In the genomic region with DNA sequence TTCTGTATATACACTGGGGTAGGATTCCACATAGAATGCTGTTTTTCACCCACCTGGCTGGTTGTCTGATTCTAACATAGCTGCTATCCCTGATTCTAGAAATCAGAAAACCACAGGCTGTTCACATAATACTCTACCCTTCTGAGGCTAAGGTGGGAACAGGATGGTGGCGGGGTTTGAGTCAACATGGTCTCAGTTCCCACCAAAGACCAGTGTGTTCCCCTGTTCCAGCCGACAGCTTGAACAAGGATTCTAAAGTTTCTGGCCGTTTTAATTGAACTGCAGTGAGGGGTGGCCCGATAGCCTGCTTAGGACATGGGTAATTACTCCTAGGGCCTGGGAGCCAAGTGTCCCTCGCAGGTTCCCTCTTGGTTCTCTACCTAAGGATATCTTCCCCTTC, we compare ENCODE assay signal across 20 cellular contexts. TPM values are rescaled to one million over a fixed set of nuclear protein-coding genes. Genes with fewer than 3 reads are reported as not detected.
DNase-seq lines count a peak whose midpoint lies in the region; ATAC-seq and TF ChIP-seq lines count a peak whose summit lies in the region.
"Had no signal": no experiment of that assay in that cellular context is flagged by ENCODE, and none has a peak within 500 bp of the region (broad histone marks: within the 10 kb centered on the region; RNA-seq: fewer than 3 reads in every experiment).

No MANE protein-coding gene starts in this region.

- no peaks in the 10 kb centered on the region for H3K27me3 Mint-ChIP-seq in stimulated activated naive CD8-positive, alpha-beta T cell treated with anti-CD3 and anti-CD28 coated beads, Interleukin-15, Interleukin-2, amounts not matched to agents 100 ng/mL and 50 ng/mL, for 24 hours
- no peaks in the 10 kb centered on the region for H3K27me3 Mint-ChIP-seq in T-helper 17 cell

- no peaks in the 10 kb centered on the region for H3K36me3 ChIP-seq in effector memory CD4-positive, alpha-beta T cell (ENCODE audit: control insufficient read depth, insufficient read depth, low read length)
- no peaks in the 10 kb centered on the region for H3K36me3 ChIP-seq in tibial artery
- H3K36me3 ChIP-seq in sigmoid colon: no peaks in the 10 kb centered on the region
- H3K36me3 ChIP-seq: gastroesophageal sphincter had no signal

- no peak for DNase-seq in stimulated activated naive CD8-positive, alpha-beta T cell treated with anti-CD3 and anti-CD28 coated beads, Interleukin-15, Interleukin-2, amounts not matched to agents 100 U/mL and 50 U/mL, for 24 hours
- no peak for DNase-seq in T-helper 17 cell
- DNase-seq in effector memory CD4-positive, alpha-beta T cell: no peak
- no peak for DNase-seq in tibial artery
- DNase-seq in sigmoid colon: no peak
- DNase-seq in NCI-H2171 (lab: John Stamatoyannopoulos, UW): no peak
- DNase-seq: COR-L47; KG1; mucosa of descending colon; NCI-H1105; NCI-H2107; nucleus accumbens; right cardiac atrium; SIG-M5; stimulated activated naive CD4-positive, alpha-beta T cell treated with Interleukin-2 at 50 U/mL for 16 hours had no signal

- H3K27me3 ChIP-seq in effector memory CD4-positive, alpha-beta T cell (replicated peaks; ENCODE audit: control insufficient read depth, insufficient read depth, low read length, poor library complexity, severe bottlenecking): no peaks in the 10 kb centered on the region
- H3K27me3 ChIP-seq in tibial artery (no peaks in the 10 kb centered on the region), sigmoid colon (no peaks in the 10 kb centered on the region)
- H3K27me3 ChIP-seq: gastroesophageal sphincter had no signal

- no peak overlapping the region for H3K4me3 ChIP-seq in effector memory CD4-positive, alpha-beta T cell (ENCODE audit: insufficient read depth, low read depth, low read length, poor library complexity, severe bottlenecking)
- H3K4me3 ChIP-seq in tibial artery (no peak overlapping the region), sigmoid colon (no peak overlapping the region)
- H3K4me3 ChIP-seq: gastroesophageal sphincter, mucosa of descending colon had no signal

- H3K27ac ChIP-seq in effector memory CD4-positive, alpha-beta T cell (ENCODE audit: insufficient read depth, low read length, poor library complexity, severe bottlenecking): peak overlapping the region; percentile 52
- no peak overlapping the region for H3K27ac ChIP-seq in tibial artery
- peak overlapping the region in 2 of 4 donors; percentile 19 to 33 for H3K27ac ChIP-seq in sigmoid colon

- H3K9me3 Mint-ChIP-seq in stimulated activated naive CD8-positive, alpha-beta T cell treated with anti-CD3 and anti-CD28 coated beads, Interleukin-15, Interleukin-2, amounts not matched to agents 100 ng/mL and 50 ng/mL, for 24 hours: no peaks in the 10 kb centered on the region

- H3K9me3 ChIP-seq in T-helper 17 cell (ENCODE audit: control insufficient read depth, low read length, poor library complexity, severe bottlenecking) (no peaks in the 10 kb centered on the region), tibial artery (no peaks in the 10 kb centered on the region), sigmoid colon (no peaks in the 10 kb centered on the region)
- H3K9me3 ChIP-seq in effector memory CD4-positive, alpha-beta T cell (ENCODE audit: control insufficient read depth, low read length): no peaks in the 10 kb centered on the region
- H3K9me3 ChIP-seq: gastroesophageal sphincter, mucosa of descending colon had no signal

- H3K4me1 Mint-ChIP-seq in stimulated activated naive CD8-positive, alpha-beta T cell treated with anti-CD3 and anti-CD28 coated beads, Interleukin-15, Interleukin-2, amounts not matched to agents 100 ng/mL and 50 ng/mL, for 24 hours (ENCODE audit: low read depth): peaks cover 88% of the 10 kb centered on the region
- peaks cover 64% of the 10 kb centered on the region for H3K4me1 Mint-ChIP-seq in T-helper 17 cell

- ATAC-seq in stimulated activated naive CD8-positive, alpha-beta T cell treated with anti-CD3 and anti-CD28 coated beads, Interleukin-15, Interleukin-2, amounts not matched to agents 100 U/mL and 50 U/mL, for 24 hours: no peak
- ATAC-seq in T-helper 17 cell: no peak
- no peak for ATAC-seq in GM21423 (IDR thresholded peaks at IDR 0.05; ENCODE audit: unreplicated experiment)
- ATAC-seq: esophagus mucosa, gastroesophageal sphincter, left lobe of liver, mucosa of descending colon, right cardiac atrium had no signal

- no peak for TF ChIP-seq EP300 in sigmoid colon (IDR thresholded peaks at IDR 0.05)

- H3K27ac Mint-ChIP-seq in stimulated activated naive CD8-positive, alpha-beta T cell treated with anti-CD3 and anti-CD28 coated beads, Interleukin-15, Interleukin-2, amounts not matched to agents 100 ng/mL and 50 ng/mL, for 24 hours: peak overlapping the region; percentile 66
- H3K27ac Mint-ChIP-seq in T-helper 17 cell: peak overlapping the region; percentile 94

- no peak for TF ChIP-seq CTCF in tibial artery (IDR thresholded peaks at IDR 0.05)
- TF ChIP-seq CTCF in sigmoid colon (IDR thresholded peaks at IDR 0.05): no peak

- peaks cover 67% of the 10 kb centered on the region for H3K4me1 ChIP-seq in effector memory CD4-positive, alpha-beta T cell (ENCODE audit: control insufficient read depth, insufficient read depth, low read length, poor library complexity, severe bottlenecking)
- peaks cover 0 to 36% (median 17%) of the 10 kb centered on the region in 4 donors for H3K4me1 ChIP-seq in tibial artery
- H3K4me1 ChIP-seq in sigmoid colon: peaks cover 0 to 50% (median 27%) of the 10 kb centered on the region in 4 donors

- 93% methylated on average over 5 of the region's 5 CpGs for WGBS in sigmoid colon, 2 donors

- no peak for TF ChIP-seq POLR2A in sigmoid colon (IDR thresholded peaks at IDR 0.05)

- peak overlapping the region; percentile 4 for H3K4me3 Mint-ChIP-seq in stimulated activated naive CD8-positive, alpha-beta T cell treated with anti-CD3 and anti-CD28 coated beads, Interleukin-15, Interleukin-2, amounts not matched to agents 100 ng/mL and 50 ng/mL, for 24 hours
- H3K4me3 Mint-ChIP-seq in T-helper 17 cell: peak overlapping the region; percentile 12

- H3K36me3 Mint-ChIP-seq in stimulated activated naive CD8-positive, alpha-beta T cell treated with anti-CD3 and anti-CD28 coated beads, Interleukin-15, Interleukin-2, amounts not matched to agents 100 ng/mL and 50 ng/mL, for 24 hours (ENCODE audit: low read depth): no peaks in the 10 kb centered on the region
- H3K36me3 Mint-ChIP-seq in T-helper 17 cell (ENCODE audit: low read depth): no peaks in the 10 kb centered on the region

- intact Hi-C loops in tibial artery (cut with DNase I; ENCODE audit: low total_unique reads): loop anchor here (5.0 to 10.0 kb wide), 3 partner anchors 112 to 432 kb away; a partner anchor contains a TSS
- intact Hi-C loops in sigmoid colon (cut with DNase I): loop anchor here (5.0 kb wide), 1 partner anchor 429 kb away; no protein-coding TSS in a partner anchor

RNA-seq across cellular contexts. Expression of a gene that starts 38.4 kb away (rescaled TPM):
- total RNA-seq in T-helper 17 cell (10 to 100 TPM; 16.0 TPM), sigmoid colon (10 to 100 TPM; 11.2 to 19.1 (median 16.1) TPM)
- 10 to 100 TPM in 2 of 3 donors, 1 to 10 TPM in 1; 8.3 to 23.3 (median 10.8) TPM for polyA plus RNA-seq in sigmoid colon

RNA-seq across cellular contexts. Expression of a gene that starts 40.9 kb away (rescaled TPM):
- 10 to 100 TPM; 14.6 to 15.1 TPM for total RNA-seq in T-helper 17 cell
- total RNA-seq in sigmoid colon: 10 to 100 TPM; 16.4 to 22.4 (median 20.3) TPM
- 10 to 100 TPM in 2 of 3 donors, 1 to 10 TPM in 1; 9.6 to 24.6 (median 12.9) TPM for polyA plus RNA-seq in sigmoid colon
